ENCODE assay signal across 1 cellular context in genomic region chr5:151087475-151087874, GRCh38.
TF ChIP-seq lines count a peak whose summit lies in the region.

No MANE protein-coding gene starts in this region.

TF ChIP-seq in IMR-90, 13 proteins besides CTCF, POLR2A, EP300 and RAD21:
- no peak for TF ChIP-seq RCOR1 (IDR thresholded peaks at IDR 0.05; ENCODE audit: insufficient replicate concordance, low read length)
- no peak for TF ChIP-seq MXI1 (IDR thresholded peaks at IDR 0.05; ENCODE audit: borderline replicate concordance, low read depth, low read length)
- no peak for TF ChIP-seq USF2 (IDR thresholded peaks at IDR 0.05; ENCODE audit: low read depth, low read length)
- no peak for TF ChIP-seq SMC3 (IDR thresholded peaks at IDR 0.05; ENCODE audit: low read depth, low read length)
- TF ChIP-seq CHD1 (IDR thresholded peaks at IDR 0.05; ENCODE audit: low read depth, low read length), result no peak
- no peak for TF ChIP-seq BHLHE40 (IDR thresholded peaks at IDR 0.05; ENCODE audit: low read depth, low read length)
- no peak for TF ChIP-seq NFE2L2 (IDR thresholded peaks at IDR 0.05; ENCODE audit: low read depth, low read length)
- TF ChIP-seq ELK1 (IDR thresholded peaks at IDR 0.05; ENCODE audit: borderline replicate concordance, low read depth, low read length), result no peak
- no peak for TF ChIP-seq CEBPB (IDR thresholded peaks at IDR 0.05; ENCODE audit: low read depth, low read length)
TF ChIP-seq in IMR-90: peak in this region for 0.
